8 cellular contexts compared by ENCODE assay signal in the genomic region with DNA sequence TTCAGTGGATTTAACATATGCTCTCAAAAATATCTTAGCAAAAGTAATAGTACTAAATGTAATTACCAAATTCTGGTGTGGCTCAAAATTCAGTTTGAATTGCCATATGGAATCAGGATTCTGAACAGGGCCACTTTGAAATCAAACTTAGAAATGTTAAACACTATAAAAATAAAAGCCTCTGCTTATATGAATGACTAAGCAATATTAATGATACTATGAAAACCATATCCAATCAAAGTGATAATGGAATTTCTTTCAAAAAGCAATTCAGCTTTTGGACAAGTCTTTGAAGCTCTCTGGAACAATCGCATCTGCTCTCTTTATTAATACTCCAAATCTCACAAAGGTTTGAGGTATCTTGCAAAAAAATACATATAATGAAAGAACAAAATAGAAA.
"Had no signal": no experiment of that assay in that cellular context is flagged by ENCODE, and none has a peak within 500 bp of the region (broad histone marks: within the 10 kb centered on the region; RNA-seq: fewer than 3 reads in every experiment).

No MANE protein-coding gene starts in this region.

- H3K4me3 ChIP-seq: GM23338 had no signal

- H3K9ac ChIP-seq: KMS-11 had no signal

- DNase-seq: H9, HCEC 1CT, KBM-7 had no signal

- H2AFZ ChIP-seq: GM23338 had no signal

- H3K4me2 ChIP-seq: GM23338, KMS-11 had no signal

- ATAC-seq: GM23338 had no signal

- H3K27ac ChIP-seq: KMS-11 had no signal

- FAIRE-seq: H1, H54, HTR-8/SVneo had no signal
